8 cellular contexts compared by ENCODE assay signal in genomic region chr11:118572075-118572913, GRCh38. TPM values are rescaled to one million over a fixed set of nuclear protein-coding genes. Genes with fewer than 3 reads are reported as not detected.
A peak's percentile ranks its signal among the peaks of the same experiment; 100 is the strongest.
DNase-seq lines count a peak whose midpoint lies in the region; ATAC-seq and TF ChIP-seq lines count a peak whose summit lies in the region.

ARCN1 (plus strand) TSS chr11:118572409; CDS start chr11:118572548, 139 bp downstream.

- peaks cover 52% of the 10 kb centered on the region for H3K4me1 Mint-ChIP-seq in activated naive CD8-positive, alpha-beta T cell treated with anti-CD3 and anti-CD28 coated beads, Interleukin-2, amount 50 U/mL, for 24 hours

- H3K27ac Mint-ChIP-seq in activated naive CD8-positive, alpha-beta T cell treated with anti-CD3 and anti-CD28 coated beads, Interleukin-2, amount 50 U/mL, for 24 hours, result peak within 1 kb of the TSS; percentile 95

- no peaks in the 10 kb centered on the region for H3K27me3 Mint-ChIP-seq in activated naive CD8-positive, alpha-beta T cell treated with anti-CD3 and anti-CD28 coated beads, Interleukin-2, amount 50 U/mL, for 24 hours

- TF ChIP-seq CTCF in cardiac muscle cell (IDR thresholded peaks at IDR 0.05; ENCODE audit: low read depth, low read length), result no peak
- TF ChIP-seq CTCF in parathyroid adenoma (IDR thresholded peaks at IDR 0.05), result no peak
- TF ChIP-seq CTCF in tibial artery (IDR thresholded peaks at IDR 0.05), result no peak

- peaks cover 25% of the 10 kb centered on the region for H3K36me3 Mint-ChIP-seq in activated naive CD8-positive, alpha-beta T cell treated with anti-CD3 and anti-CD28 coated beads, Interleukin-2, amount 50 U/mL, for 24 hours (ENCODE audit: low read depth)

- H3K79me2 ChIP-seq in parathyroid adenoma, result peaks cover 25% of the 10 kb centered on the region

- H2AFZ ChIP-seq in parathyroid adenoma, result peak within 1 kb of the TSS; percentile 98

- no peaks in the 10 kb centered on the region for H3K9me3 ChIP-seq in cardiac muscle cell (ENCODE audit: low read depth)
- no peaks in the 10 kb centered on the region for H3K9me3 ChIP-seq in parathyroid adenoma (ENCODE audit: control insufficient read depth, low read length)
- H3K9me3 ChIP-seq in tibial artery, result no peaks in the 10 kb centered on the region

- H3K9ac ChIP-seq in parathyroid adenoma, result peak within 1 kb of the TSS; percentile 84

- H3K4me3 ChIP-seq in H7 (ENCODE audit: insufficient read depth, low read depth, low read length) (peak within 1 kb of the TSS; percentile 99), cardiac muscle cell (peak within 1 kb of the TSS; percentile 95), parathyroid adenoma (ENCODE audit: low read depth, low read length) (peak within 1 kb of the TSS; percentile 97), tibial artery (peak within 1 kb of the TSS; percentile 98)

- H3K4me3 Mint-ChIP-seq in activated naive CD8-positive, alpha-beta T cell treated with anti-CD3 and anti-CD28 coated beads, Interleukin-2, amount 50 U/mL, for 24 hours, result peak within 1 kb of the TSS; percentile 95

- ATAC-seq in activated naive CD8-positive, alpha-beta T cell treated with anti-CD3 and anti-CD28 coated beads, Interleukin-2, amount 50 U/mL, for 24 hours, result peak; percentile 76

- H3K4me2 ChIP-seq in parathyroid adenoma (ENCODE audit: low read length), result peak within 1 kb of the TSS; percentile 52

- H3K27me3 ChIP-seq in H7 (ENCODE audit: control insufficient read depth, insufficient read depth, low read length) (no peaks in the 10 kb centered on the region), cardiac muscle cell (no peaks in the 10 kb centered on the region), parathyroid adenoma (ENCODE audit: control insufficient read depth, insufficient read depth, low read length) (no peaks in the 10 kb centered on the region), tibial artery (no peaks in the 10 kb centered on the region)

- peak within 1 kb of the TSS; percentile 98 for H3K27ac ChIP-seq in cardiac muscle cell
- H3K27ac ChIP-seq in parathyroid adenoma, result peak within 1 kb of the TSS; percentile 96
- H3K27ac ChIP-seq in tibial artery, result peak within 1 kb of the TSS; percentile 99

- DNase-seq in Daoy (ENCODE audit: low read depth) (peak; percentile 80), H7 (peak; percentile 95), NAMALWA (ENCODE audit: low spot score) (peak; percentile 88), T follicular helper cell (ENCODE audit: low read depth) (peak; percentile 70), cardiac muscle cell (ENCODE audit: low read depth in 1 of 2, low spot score in 1 of 2) (peak; percentile 84 to 87), tibial artery (peak; percentile 74 to 90)
- DNase-seq in activated naive CD8-positive, alpha-beta T cell treated with anti-CD3 and anti-CD28 coated beads, Interleukin-2, amount 50 U/mL, for 24 hours, result peak; percentile 80

- H3K4me1 ChIP-seq in cardiac muscle cell (ENCODE audit: low read depth), result peaks cover 15% of the 10 kb centered on the region
- H3K4me1 ChIP-seq in parathyroid adenoma, result peaks cover 3% of the 10 kb centered on the region
- peaks cover 0 to 46% (median 21%) of the 10 kb centered on the region in 4 donors for H3K4me1 ChIP-seq in tibial artery

- no peaks in the 10 kb centered on the region for H3K36me3 ChIP-seq in H7 (replicated peaks; ENCODE audit: control insufficient read depth, insufficient read depth, low read length)
- no peaks in the 10 kb centered on the region for H3K36me3 ChIP-seq in cardiac muscle cell
- no peaks in the 10 kb centered on the region for H3K36me3 ChIP-seq in parathyroid adenoma (ENCODE audit: control insufficient read depth, insufficient read depth, low read length)
- no peaks in the 10 kb centered on the region for H3K36me3 ChIP-seq in tibial artery

- intact Hi-C loops in tibial artery (cut with DNase I; ENCODE audit: low total_unique reads), result loop anchor here (5.0 kb wide), 1 partner anchor 35 kb away; the partner anchor contains the start of gene PHLDB1

- H3K9me3 Mint-ChIP-seq in activated naive CD8-positive, alpha-beta T cell treated with anti-CD3 and anti-CD28 coated beads, Interleukin-2, amount 50 U/mL, for 24 hours, result no peaks in the 10 kb centered on the region

RNA-seq across cellular contexts. Expression of gene ARCN1, which starts in this region (rescaled TPM):
- 131 and 135 TPM in 2 replicates for total RNA-seq in Daoy (2014; rRNA removed; shearing (Covaris generic))
- 136 and 152 TPM in 2 replicates for total RNA-seq in H7 (2014; rRNA removed; shearing (Covaris generic))
- total RNA-seq in cardiac muscle cell, result 77.6 and 94.3 TPM in 2 replicates
- 117 and 124 TPM in 2 replicates for polyA plus RNA-seq in cardiac muscle cell

Comparison
In these comparisons a context has a peak if more than half of its experiments do, and no peak if none do; other contexts are left out.
1. Peak in every context shown above with its lines: DNase-seq, ATAC-seq, H3K4me3 ChIP-seq and H3K27ac ChIP-seq.